Comparison of ENCODE assay signal across 25 cellular contexts in genomic region chr19:48458016-48458415, GRCh38.
"Had no signal": no experiment of that assay in that cellular context is flagged by ENCODE, and none has a peak within 500 bp of the region (broad histone marks: within the 10 kb centered on the region; RNA-seq: fewer than 3 reads in every experiment).

No MANE protein-coding gene starts in this region.

- H3K9me3 ChIP-seq: psoas muscle, testis had no signal

- H3K27ac Mint-ChIP-seq: activated CD4-positive, alpha-beta memory T cell treated with anti-CD3 and anti-CD28 coated beads for 36 hours; activated CD4-positive, alpha-beta T cell treated with anti-CD3 and anti-CD28 coated beads for 36 hours; activated T-helper 1 cell treated with anti-CD3 and anti-CD28 coated beads, Interleukin-12 subunit alpha, Interleukin-12 subunit beta, Interleukin-2, Interleukin-4 antibody, amounts not matched to agents 30 ng/mL and 10 ng/mL and 1 ng/mL, durations not matched to agents 14 hours and 24 hours and 36 hours; memory B cell; naive thymus-derived CD4-positive, alpha-beta T cell; neural progenitor cell; stimulated activated naive CD8-positive, alpha-beta T cell treated with anti-CD3 and anti-CD28 coated beads, Interleukin-15, amount 100 ng/mL, for 72 hours; type B pancreatic cell had no signal

- H3K27me3 Mint-ChIP-seq: activated CD4-positive, alpha-beta memory T cell treated with anti-CD3 and anti-CD28 coated beads for 36 hours; activated CD4-positive, alpha-beta T cell treated with anti-CD3 and anti-CD28 coated beads for 36 hours; memory B cell; naive thymus-derived CD4-positive, alpha-beta T cell; stimulated activated naive CD8-positive, alpha-beta T cell treated with anti-CD3 and anti-CD28 coated beads, Interleukin-15, amount 100 ng/mL, for 72 hours; type B pancreatic cell had no signal

- H3K9me3 Mint-ChIP-seq: activated CD4-positive, alpha-beta memory T cell treated with anti-CD3 and anti-CD28 coated beads for 36 hours; activated naive CD4-positive, alpha-beta T cell treated with anti-CD3 and anti-CD28 coated beads, Interleukin-2, amount 50 U/mL, for 72 hours; activated T-helper 1 cell treated with anti-CD3 and anti-CD28 coated beads, Interleukin-12 subunit alpha, Interleukin-12 subunit beta, Interleukin-2, Interleukin-4 antibody, amounts not matched to agents 30 ng/mL and 10 ng/mL and 1 ng/mL, durations not matched to agents 14 hours and 24 hours and 36 hours; memory B cell; naive thymus-derived CD4-positive, alpha-beta T cell; neural progenitor cell; stimulated activated naive CD8-positive, alpha-beta T cell treated with anti-CD3 and anti-CD28 coated beads, Interleukin-15, amount 100 ng/mL, for 72 hours; type B pancreatic cell had no signal

- H3K4me3 ChIP-seq: dorsolateral prefrontal cortex, neural progenitor cell, psoas muscle, testis had no signal

- H3K4me1 Mint-ChIP-seq: activated CD4-positive, alpha-beta T cell treated with anti-CD3 and anti-CD28 coated beads for 36 hours; neural progenitor cell had no signal

- H3K4me3 Mint-ChIP-seq: activated CD4-positive, alpha-beta memory T cell treated with anti-CD3 and anti-CD28 coated beads for 36 hours; activated CD4-positive, alpha-beta T cell treated with anti-CD3 and anti-CD28 coated beads for 36 hours; activated T-helper 1 cell treated with anti-CD3 and anti-CD28 coated beads, Interleukin-12 subunit alpha, Interleukin-12 subunit beta, Interleukin-2, Interleukin-4 antibody, amounts not matched to agents 30 ng/mL and 10 ng/mL and 1 ng/mL, durations not matched to agents 14 hours and 24 hours and 36 hours; memory B cell; naive thymus-derived CD4-positive, alpha-beta T cell; neural progenitor cell; stimulated activated naive CD8-positive, alpha-beta T cell treated with anti-CD3 and anti-CD28 coated beads, Interleukin-15, amount 100 ng/mL, for 72 hours; type B pancreatic cell had no signal

- H3K36me3 ChIP-seq: neural progenitor cell had no signal

- H2AFZ ChIP-seq: neural progenitor cell had no signal

- H3K9ac ChIP-seq: neural progenitor cell had no signal

- H3K4me1 ChIP-seq: foreskin keratinocyte, neural progenitor cell, testis had no signal

- ATAC-seq: activated CD4-positive, alpha-beta T cell treated with anti-CD3 and anti-CD28 coated beads for 36 hours; activated naive CD4-positive, alpha-beta T cell treated with anti-CD3 and anti-CD28 coated beads, Interleukin-2, amount 50 U/mL, for 72 hours; foreskin keratinocyte; left ventricle myocardium superior; naive thymus-derived CD4-positive, alpha-beta T cell; psoas muscle; right cardiac atrium; stimulated activated naive CD8-positive, alpha-beta T cell treated with anti-CD3 and anti-CD28 coated beads, Interleukin-15, amount 100 ng/mL, for 72 hours had no signal

- DNase-seq: activated CD4-positive, alpha-beta memory T cell treated with anti-CD3 and anti-CD28 coated beads for 36 hours; activated CD4-positive, alpha-beta T cell treated with anti-CD3 and anti-CD28 coated beads for 36 hours; activated gamma-delta T cell treated with Interleukin-2 at 50 U/mL for 16 hours; activated T-cell treated with anti-CD3 and anti-CD28 coated beads for 4 hours; amniotic stem cell; caudate nucleus; dorsolateral prefrontal cortex; foreskin keratinocyte; kidney glomerular epithelial cell; left ventricle myocardium superior; naive thymus-derived CD4-positive, alpha-beta T cell; psoas muscle; right cardiac atrium; small intestine; stimulated activated CD4-positive, alpha-beta T cell treated with anti-CD3 and anti-CD28 coated beads, Interleukin-15, amount 100 ng/mL, for 24 hours; stimulated activated CD4-positive, alpha-beta T cell treated with anti-CD3 and anti-CD28 coated beads, Interleukin-2, amount 100 ng/mL, for 48 hours; stimulated activated naive CD8-positive, alpha-beta T cell treated with anti-CD3 and anti-CD28 coated beads, Interleukin-15, amount 100 ng/mL, for 72 hours; SW 1271; testis had no signal

- H3K27me3 ChIP-seq: dorsolateral prefrontal cortex, foreskin keratinocyte, neural progenitor cell, testis had no signal

- H3K27ac ChIP-seq: epithelial cell of prostate, foreskin keratinocyte, neural progenitor cell, psoas muscle, testis had no signal

- H3K4me2 ChIP-seq: neural progenitor cell had no signal
